In the genomic region with DNA sequence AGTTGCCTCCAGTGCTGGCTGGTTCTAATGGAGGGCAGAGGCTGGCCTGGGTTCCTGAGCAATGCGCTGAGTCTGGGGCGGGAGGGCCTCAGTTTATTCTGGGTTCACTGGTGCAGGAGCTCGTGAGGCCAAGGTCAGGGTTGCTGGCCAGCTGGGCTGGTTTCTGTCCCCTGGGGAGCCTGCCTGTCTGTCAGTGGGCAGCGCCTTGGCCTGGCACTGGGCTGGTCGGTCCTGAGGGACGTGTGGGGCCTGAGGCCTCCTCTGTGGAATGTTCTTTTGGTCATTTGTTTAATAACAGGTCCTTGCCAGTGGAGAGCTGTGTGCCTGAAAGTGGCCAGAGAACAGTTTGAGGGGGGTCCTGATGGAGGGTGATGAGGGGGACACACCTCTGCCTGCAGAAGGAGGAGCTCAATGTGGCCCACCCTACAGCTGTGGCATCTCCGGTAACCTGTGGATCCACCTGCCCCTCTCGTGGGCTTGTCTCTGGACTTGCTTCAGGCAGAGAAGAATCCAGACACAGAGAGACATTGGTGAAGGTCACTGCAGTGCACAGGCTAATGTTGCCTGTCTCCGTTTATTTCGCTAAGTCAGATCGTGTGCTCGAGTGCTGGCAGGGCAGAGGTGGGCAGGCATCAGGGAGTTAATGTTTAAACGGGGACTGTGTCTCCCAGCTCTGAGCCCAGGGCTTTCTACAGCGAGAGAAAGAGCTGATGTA, we compare ENCODE assay signal across 1 cellular context.
TF ChIP-seq lines count a peak whose summit lies in the region.

No MANE protein-coding gene starts in this region.

TF ChIP-seq in HepG2, 621 proteins besides CTCF, POLR2A, EP300 and RAD21 (continued from another document and continues in another):
- TF ChIP-seq, protein P1, sequence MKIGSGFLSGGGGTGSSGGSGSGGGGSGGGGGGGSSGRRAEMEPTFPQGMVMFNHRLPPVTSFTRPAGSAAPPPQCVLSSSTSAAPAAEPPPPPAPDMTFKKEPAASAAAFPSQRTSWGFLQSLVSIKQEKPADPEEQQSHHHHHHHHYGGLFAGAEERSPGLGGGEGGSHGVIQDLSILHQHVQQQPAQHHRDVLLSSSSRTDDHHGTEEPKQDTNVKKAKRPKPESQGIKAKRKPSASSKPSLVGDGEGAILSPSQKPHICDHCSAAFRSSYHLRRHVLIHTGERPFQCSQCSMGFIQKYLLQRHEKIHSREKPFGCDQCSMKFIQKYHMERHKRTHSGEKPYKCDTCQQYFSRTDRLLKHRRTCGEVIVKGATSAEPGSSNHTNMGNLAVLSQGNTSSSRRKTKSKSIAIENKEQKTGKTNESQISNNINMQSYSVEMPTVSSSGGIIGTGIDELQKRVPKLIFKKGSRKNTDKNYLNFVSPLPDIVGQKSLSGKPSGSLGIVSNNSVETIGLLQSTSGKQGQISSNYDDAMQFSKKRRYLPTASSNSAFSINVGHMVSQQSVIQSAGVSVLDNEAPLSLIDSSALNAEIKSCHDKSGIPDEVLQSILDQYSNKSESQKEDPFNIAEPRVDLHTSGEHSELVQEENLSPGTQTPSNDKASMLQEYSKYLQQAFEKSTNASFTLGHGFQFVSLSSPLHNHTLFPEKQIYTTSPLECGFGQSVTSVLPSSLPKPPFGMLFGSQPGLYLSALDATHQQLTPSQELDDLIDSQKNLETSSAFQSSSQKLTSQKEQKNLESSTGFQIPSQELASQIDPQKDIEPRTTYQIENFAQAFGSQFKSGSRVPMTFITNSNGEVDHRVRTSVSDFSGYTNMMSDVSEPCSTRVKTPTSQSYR (CRISPR knock-in tag; IDR thresholded peaks at IDR 0.05; ENCODE audit: borderline replicate concordance), result no peak
- TF ChIP-seq ZNF180 (CRISPR knock-in tag; IDR thresholded peaks at IDR 0.05; ENCODE audit: borderline replicate concordance, low read depth), result no peak
- TF ChIP-seq ZNF431 (CRISPR knock-in tag; IDR thresholded peaks at IDR 0.05; ENCODE audit: borderline replicate concordance, low read depth), result no peak
- peak; percentile 70 for TF ChIP-seq GATAD2A (CRISPR knock-in tag; IDR thresholded peaks at IDR 0.05)
- TF ChIP-seq, protein P2, sequence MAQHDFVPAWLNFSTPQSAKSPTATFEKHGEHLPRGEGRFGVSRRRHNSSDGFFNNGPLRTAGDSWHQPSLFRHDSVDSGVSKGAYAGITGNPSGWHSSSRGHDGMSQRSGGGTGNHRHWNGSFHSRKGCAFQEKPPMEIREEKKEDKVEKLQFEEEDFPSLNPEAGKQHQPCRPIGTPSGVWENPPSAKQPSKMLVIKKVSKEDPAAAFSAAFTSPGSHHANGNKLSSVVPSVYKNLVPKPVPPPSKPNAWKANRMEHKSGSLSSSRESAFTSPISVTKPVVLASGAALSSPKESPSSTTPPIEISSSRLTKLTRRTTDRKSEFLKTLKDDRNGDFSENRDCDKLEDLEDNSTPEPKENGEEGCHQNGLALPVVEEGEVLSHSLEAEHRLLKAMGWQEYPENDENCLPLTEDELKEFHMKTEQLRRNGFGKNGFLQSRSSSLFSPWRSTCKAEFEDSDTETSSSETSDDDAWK (CRISPR knock-in tag; IDR thresholded peaks at IDR 0.05), result no peak
- no peak; the same call in 1 of the 2 replicates for TF ChIP-seq FOXA3 (CRISPR knock-in tag; IDR thresholded peaks at IDR 0.05)
- no peak for TF ChIP-seq HHEX (CRISPR knock-in tag; IDR thresholded peaks at IDR 0.05)
- TF ChIP-seq ZNF256 (CRISPR knock-in tag; conservative IDR thresholded peaks at IDR 0.05), result no peak
- 0 out of 2 replicates have a peak, but pooled peaks have one; percentile 60 for TF ChIP-seq ZNF564 (CRISPR knock-in tag; IDR thresholded peaks at IDR 0.05)
- TF ChIP-seq MIXL1 (CRISPR knock-in tag; IDR thresholded peaks at IDR 0.05), result 0 out of 2 replicates have a peak, but pooled peaks have one; percentile 60
- TF ChIP-seq CHD4 (IDR thresholded peaks at IDR 0.05; ENCODE audit: borderline replicate concordance, low read length), result no peak
- TF ChIP-seq IRX3 (CRISPR knock-in tag; IDR thresholded peaks at IDR 0.05; ENCODE audit: borderline replicate concordance, low read depth), result no peak
- peak; percentile 42; the same call in 1 of the 2 replicates for TF ChIP-seq ZGPAT (CRISPR knock-in tag; IDR thresholded peaks at IDR 0.05)
- TF ChIP-seq, protein P3, sequence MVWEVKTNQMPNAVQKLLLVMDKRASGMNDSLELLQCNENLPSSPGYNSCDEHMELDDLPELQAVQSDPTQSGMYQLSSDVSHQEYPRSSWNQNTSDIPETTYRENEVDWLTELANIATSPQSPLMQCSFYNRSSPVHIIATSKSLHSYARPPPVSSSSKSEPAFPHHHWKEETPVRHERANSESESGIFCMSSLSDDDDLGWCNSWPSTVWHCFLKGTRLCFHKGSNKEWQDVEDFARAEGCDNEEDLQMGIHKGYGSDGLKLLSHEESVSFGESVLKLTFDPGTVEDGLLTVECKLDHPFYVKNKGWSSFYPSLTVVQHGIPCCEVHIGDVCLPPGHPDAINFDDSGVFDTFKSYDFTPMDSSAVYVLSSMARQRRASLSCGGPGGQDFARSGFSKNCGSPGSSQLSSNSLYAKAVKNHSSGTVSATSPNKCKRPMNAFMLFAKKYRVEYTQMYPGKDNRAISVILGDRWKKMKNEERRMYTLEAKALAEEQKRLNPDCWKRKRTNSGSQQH (CRISPR knock-in tag; IDR thresholded peaks at IDR 0.05; ENCODE audit: low read depth), result no peak
- 0 out of 2 replicates have a peak, but pooled peaks have one; percentile 67 for TF ChIP-seq ZNF614 (CRISPR knock-in tag; IDR thresholded peaks at IDR 0.05; ENCODE audit: borderline replicate concordance)
- no peak for TF ChIP-seq MAZ (IDR thresholded peaks at IDR 0.05; ENCODE audit: borderline replicate concordance, low read depth, low read length)
- TF ChIP-seq MAZ (CRISPR knock-in tag; IDR thresholded peaks at IDR 0.05; ENCODE audit: low read depth), result no peak
- no peak for TF ChIP-seq PCBP2 (optimal IDR thresholded peaks at IDR 0.05; ENCODE audit: low read depth, low read length, poor library complexity, severe bottlenecking)
- no peak for TF ChIP-seq TRIM24 (CRISPR knock-in tag; IDR thresholded peaks at IDR 0.05)
- TF ChIP-seq PRDM10 (CRISPR knock-in tag; IDR thresholded peaks at IDR 0.05; ENCODE audit: low read depth), result no peak
- TF ChIP-seq MAFG (CRISPR knock-in tag; IDR thresholded peaks at IDR 0.05), result no peak
- peak; percentile 47; the same call in 1 of the 2 replicates for TF ChIP-seq HMG20A (CRISPR knock-in tag; IDR thresholded peaks at IDR 0.05; ENCODE audit: borderline replicate concordance)
- TF ChIP-seq ZSCAN22 (CRISPR knock-in tag; IDR thresholded peaks at IDR 0.05), result no peak
- peak; percentile 12 for TF ChIP-seq YY1 (IDR thresholded peaks at IDR 0.05; ENCODE audit: insufficient read depth, insufficient replicate concordance, low read depth, low read length)
- 0 out of 2 replicates have a peak, but pooled peaks have one; percentile 22 for TF ChIP-seq MAFF (IDR thresholded peaks at IDR 0.05; ENCODE audit: low read depth, low read length)
- TF ChIP-seq SRSF1 (optimal IDR thresholded peaks at IDR 0.05; ENCODE audit: low read depth, low read length), result no peak
- TF ChIP-seq CEBPG (CRISPR knock-in tag; IDR thresholded peaks at IDR 0.05), result peak; percentile 33; the same call in 1 of the 2 replicates
- TF ChIP-seq NONO (IDR thresholded peaks at IDR 0.05), result no peak
- TF ChIP-seq NONO (CRISPR knock-in tag; conservative IDR thresholded peaks at IDR 0.05), result 0 out of 2 replicates have a peak, but pooled peaks have one; percentile 20
- no peak for TF ChIP-seq KLF15 (CRISPR knock-in tag; IDR thresholded peaks at IDR 0.05; ENCODE audit: borderline replicate concordance)
- peak; percentile 87 for TF ChIP-seq RXRA (CRISPR knock-in tag; IDR thresholded peaks at IDR 0.05)
- no peak for TF ChIP-seq ISX (CRISPR knock-in tag; conservative IDR thresholded peaks at IDR 0.05)
- TF ChIP-seq, protein P4, sequence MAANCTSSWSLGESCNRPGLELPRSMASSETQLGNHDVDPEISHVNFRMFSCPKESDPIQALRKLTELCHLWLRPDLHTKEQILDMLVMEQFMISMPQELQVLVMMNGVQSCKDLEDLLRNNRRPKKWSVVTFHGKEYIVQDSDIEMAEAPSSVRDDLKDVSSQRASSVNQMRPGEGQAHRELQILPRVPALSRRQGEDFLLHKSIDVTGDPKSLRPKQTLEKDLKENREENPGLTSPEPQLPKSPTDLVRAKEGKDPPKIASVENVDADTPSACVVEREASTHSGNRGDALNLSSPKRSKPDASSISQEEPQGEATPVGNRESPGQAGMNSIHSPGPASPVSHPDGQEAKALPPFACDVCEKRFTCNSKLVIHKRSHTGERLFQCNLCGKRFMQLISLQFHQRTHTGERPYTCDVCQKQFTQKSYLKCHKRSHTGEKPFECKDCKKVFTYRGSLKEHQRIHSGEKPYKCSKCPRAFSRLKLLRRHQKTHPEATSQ (CRISPR knock-in tag; IDR thresholded peaks at IDR 0.05; ENCODE audit: borderline replicate concordance), result no peak
- TF ChIP-seq KLF13 (CRISPR knock-in tag; IDR thresholded peaks at IDR 0.05), result no peak
- no peak for TF ChIP-seq NBN (conservative IDR thresholded peaks at IDR 0.05)
- 0 out of 2 replicates have a peak, but pooled peaks have one; percentile 18 for TF ChIP-seq BCL6 (CRISPR knock-in tag; IDR thresholded peaks at IDR 0.05)
- TF ChIP-seq MATR3 (CRISPR knock-in tag; IDR thresholded peaks at IDR 0.05), result no peak
- TF ChIP-seq TMF1 (CRISPR knock-in tag; IDR thresholded peaks at IDR 0.05; ENCODE audit: low read depth), result no peak
- TF ChIP-seq ZNF260 (CRISPR knock-in tag; IDR thresholded peaks at IDR 0.05; ENCODE audit: borderline replicate concordance, low read depth), result no peak
- no peak for TF ChIP-seq ZBTB33 (CRISPR knock-in tag; IDR thresholded peaks at IDR 0.05)
- TF ChIP-seq NFIC (IDR thresholded peaks at IDR 0.05; ENCODE audit: low read length), result no peak
- TF ChIP-seq RXRB (CRISPR knock-in tag; IDR thresholded peaks at IDR 0.05; ENCODE audit: borderline replicate concordance), result peak; percentile 74
- TF ChIP-seq ZFP37 (CRISPR knock-in tag; IDR thresholded peaks at IDR 0.05; ENCODE audit: borderline replicate concordance), result no peak
- TF ChIP-seq ZNF709 (CRISPR knock-in tag; IDR thresholded peaks at IDR 0.05), result peak; percentile 67; the same call in 1 of the 2 replicates
- TF ChIP-seq SKI (IDR thresholded peaks at IDR 0.05; ENCODE audit: partially characterized antibody), result peak; percentile 70
- peak; percentile 59; the same call in 1 of the 2 replicates for TF ChIP-seq ESRRA (CRISPR knock-in tag; IDR thresholded peaks at IDR 0.05; ENCODE audit: low read depth)
